15 cellular contexts compared by ENCODE assay signal in the genomic region with DNA sequence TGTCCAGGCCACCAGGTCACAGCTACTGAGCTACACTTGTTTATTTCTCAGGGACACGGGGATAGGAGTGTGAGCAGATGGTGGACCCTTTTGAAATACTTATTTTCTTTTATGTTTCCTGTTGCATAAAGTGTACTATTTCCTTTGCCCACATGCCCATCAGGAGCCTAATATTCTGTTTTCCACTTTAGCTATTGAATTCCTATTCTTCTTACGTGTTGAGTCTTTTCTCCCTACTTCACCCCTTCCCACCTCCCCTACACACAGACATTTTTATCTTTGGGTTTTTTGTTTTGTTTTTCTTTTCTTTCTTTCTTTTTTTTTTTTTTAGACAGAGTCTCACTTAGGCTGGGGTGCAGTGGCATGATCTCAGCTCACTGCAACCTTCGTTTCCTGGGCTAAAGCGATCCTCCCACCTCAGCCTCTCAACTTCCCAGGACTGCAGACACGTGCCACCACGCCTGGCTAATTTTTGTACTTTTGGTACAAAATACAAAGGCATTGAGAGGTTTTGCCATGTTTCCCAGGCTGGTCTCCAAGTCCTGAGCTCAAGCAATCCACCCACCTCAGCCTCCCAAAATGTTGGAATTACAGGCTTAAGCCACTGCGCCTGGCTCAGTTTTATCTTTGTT. TPM values are rescaled to one million over a fixed set of nuclear protein-coding genes. Genes with fewer than 3 reads are reported as not detected.
"Had no signal": no experiment of that assay in that cellular context is flagged by ENCODE, and none has a peak within 500 bp of the region (broad histone marks: within the 10 kb centered on the region; RNA-seq: fewer than 3 reads in every experiment).

No MANE protein-coding gene starts in this region.

- H3K4me3 Mint-ChIP-seq: activated CD4-positive, alpha-beta T cell treated with anti-CD3 and anti-CD28 coated beads, Interleukin-2, amount 10 ng/mL, durations not matched to agents 24 days and 14 days had no signal

- DNase-seq: activated CD4-positive, alpha-beta T cell treated with anti-CD3 and anti-CD28 coated beads, Interleukin-2, amount 10 ng/mL, durations not matched to agents 24 days and 14 days; activated gamma-delta T cell treated with Interleukin-2 at 50 U/mL for 16 hours; cortex of kidney; hypothalamus; lower lobe of right lung; midbrain; psoas muscle; stimulated activated naive CD4-positive, alpha-beta T cell; substantia nigra; T-helper 1 cell; upper lobe of left lung had no signal

- H3K27ac ChIP-seq: lower lobe of right lung, neutrophil, psoas muscle, right lobe of liver, upper lobe of left lung had no signal

- H3K4me1 ChIP-seq: psoas muscle, right lobe of liver had no signal

- H3K27me3 ChIP-seq: neutrophil, right lobe of liver, upper lobe of left lung had no signal

- ATAC-seq: lower lobe of right lung, psoas muscle, right lobe of liver had no signal

- H3K27ac Mint-ChIP-seq: activated CD4-positive, alpha-beta T cell treated with anti-CD3 and anti-CD28 coated beads, Interleukin-2, amount 10 ng/mL, durations not matched to agents 24 days and 14 days had no signal

- H3K36me3 ChIP-seq: lower lobe of right lung, neutrophil, right lobe of liver, upper lobe of left lung had no signal

- H3K4me3 ChIP-seq: lower lobe of right lung, psoas muscle, right lobe of liver, upper lobe of left lung had no signal

- H3K9me3 ChIP-seq: lower lobe of right lung, neutrophil, psoas muscle, right lobe of liver, upper lobe of left lung had no signal

RNA-seq across cellular contexts. Expression of a gene that starts 5.2 kb away (rescaled TPM):
- total RNA-seq: astrocyte, glomerular endothelial cell had no signal
